Comparison of ENCODE assay signal across 8 cellular contexts in genomic region chr4:158170691-158171455, GRCh38. TPM values are rescaled to one million over a fixed set of nuclear protein-coding genes. Genes with fewer than 3 reads are reported as not detected.
DNase-seq lines count a peak whose midpoint lies in the region; ATAC-seq, FAIRE-seq and TF ChIP-seq lines count a peak whose summit lies in the region.

No MANE protein-coding gene starts in this region.

- no peak for TF ChIP-seq CTCF in RWPE1 (conservative IDR thresholded peaks at IDR 0.05; ENCODE audit: low read depth)
- peak; percentile 34 to 42 for TF ChIP-seq CTCF in fibroblast of lung (conservative IDR thresholded peaks at IDR 0.05 in 1 of 2, IDR thresholded peaks at IDR 0.05 in 1 of 2; ENCODE audit: low read depth in 1 of 2, low read length in 2 of 2)
- peak in 3 of 4 donors; percentile 18 to 23 (median 21) for TF ChIP-seq CTCF in pancreas (IDR thresholded peaks at IDR 0.05)

- H3K27ac ChIP-seq in RWPE1 (peak overlapping the region; percentile 29; the same call in 1 of the 2 replicates), fibroblast of lung (ENCODE audit: insufficient read depth, low read length) (peak overlapping the region; percentile 11), pancreas (peak overlapping the region in 2 of 4 donors; percentile 74 to 83)

- peak overlapping the region; percentile 37 to 70 (median 56) for H3K4me3 ChIP-seq in fibroblast of lung (replicated peaks in 1 of 4; ENCODE audit: control extremely low read depth in 1 of 4, insufficient read depth in 1 of 4, low read depth in 3 of 4, low read length in 4 of 4)
- peak overlapping the region; percentile 3 to 50 (median 21) for H3K4me3 ChIP-seq in pancreas

- FAIRE-seq in pancreas (lab: Jason Lieb, UNC), result no peak

- H3K4me1 ChIP-seq in fibroblast of lung (ENCODE audit: control insufficient read depth, extremely low read depth, insufficient read depth, low read length) (peaks cover 4% of the 10 kb centered on the region), pancreas (peaks cover 6 to 11% (median 9%) of the 10 kb centered on the region in 3 donors)

- 43 to 66% methylated on average over 32 to 38 of the region's 38 CpGs for WGBS in pancreas, 2 donors

- CTCF ChIA-PET in RWPE1 (lab: Yijun Ruan, JAX), result interaction anchor here (0.6 to 2.2 kb wide), 5 partner anchors 89 to 317 kb away, joined by 3 to 10 read pairs (median 3); no protein-coding TSS in a partner anchor

- peak overlapping the region; percentile 69 for H3K4me2 ChIP-seq in fibroblast of lung (ENCODE audit: extremely low read depth, insufficient read depth, low read length)

- H3K27me3 ChIP-seq in fibroblast of lung (ENCODE audit: control insufficient read depth, insufficient read depth, low read length), result no peaks in the 10 kb centered on the region
- no peaks in the 10 kb centered on the region for H3K27me3 ChIP-seq in pancreas

- POLR2A ChIA-PET in RWPE1 (lab: Yijun Ruan, JAX; ENCODE audit: low non-redundant PET), result no interaction called here

- DNase-seq in activated effector memory CD4-positive, alpha-beta T cell treated with anti-CD3 and anti-CD28 coated beads, Interleukin-2, amount 50 U/mL, for 16 hours, result peak; percentile 62
- no peak for DNase-seq in activated effector memory CD4-positive, alpha-beta T cell treated with Interleukin-2 at 50 U/mL for 16 hours
- DNase-seq in RWPE1 (ENCODE audit: low spot score) (peak; percentile 66), fibroblast of lung (ENCODE audit: low read depth in 2 of 2) (peak; percentile 22 to 34), pancreas (peak in 5 of 6 donors; percentile 16 to 74 (median 53)), NCI-H1417 (lab: John Stamatoyannopoulos, UW) (no peak), OCI-M1 (lab: John Stamatoyannopoulos, UW) (no peak)

- no peaks in the 10 kb centered on the region for H3K36me3 ChIP-seq in fibroblast of lung (ENCODE audit: control insufficient read depth, insufficient read depth, low read length)
- no peaks in the 10 kb centered on the region for H3K36me3 ChIP-seq in pancreas

- H3K79me2 ChIP-seq in fibroblast of lung (ENCODE audit: control insufficient read depth, insufficient read depth, low read length), result no peaks in the 10 kb centered on the region

- peak; percentile 12 to 61 (median 38) for ATAC-seq in pancreas
- no peak for ATAC-seq in GM21423 (IDR thresholded peaks at IDR 0.05; ENCODE audit: unreplicated experiment)

- peak overlapping the region; percentile 24 for H3K9ac ChIP-seq in fibroblast of lung (ENCODE audit: insufficient read depth, low read length)

- H3K9me3 ChIP-seq in fibroblast of lung (ENCODE audit: control insufficient read depth, insufficient read depth, low read depth, low read length) (no peaks in the 10 kb centered on the region), pancreas (no peaks in the 10 kb centered on the region)

- peak overlapping the region; percentile 63 for H2AFZ ChIP-seq in fibroblast of lung (ENCODE audit: low read length)

- intact Hi-C loops in pancreas (cut with DNase I), result loop anchor here in 2 of 3 donors (5.0 kb wide), 2 partner anchors 179 to 184 kb away; no protein-coding TSS in a partner anchor

- no peaks in the 10 kb centered on the region for H4K20me1 ChIP-seq in fibroblast of lung (ENCODE audit: control insufficient read depth, extremely low read depth, insufficient read depth, low read length)

RNA-seq across cellular contexts. Expression of gene GASK1B, which starts 2.0 kb away (rescaled TPM):
- total RNA-seq in fibroblast of lung (18.2 and 23.6 TPM in 2 replicates), pancreas (10 to 100 TPM in 3 of 6 donors, 1 to 10 TPM in 3; 1.4 to 27.7 (median 7.7) TPM)
- polyA plus RNA-seq in fibroblast of lung (17.4 and 51.6 TPM in 2 replicates), pancreas (1 to 10 TPM; 2.4 to 3.0 TPM)
- polyA plus RNA-seq in fibroblast of lung (2012), result 11.4 and 29.7 TPM in 2 replicates
- polyA minus RNA-seq in fibroblast of lung (ENCODE audit: low replicate concordance), result 5.2 and 16.7 TPM in 2 replicates

RNA-seq across cellular contexts. Expression of gene TMEM144, which starts 39.4 kb away (rescaled TPM):
- total RNA-seq in fibroblast of lung (2.3 and 4.6 TPM in 2 replicates), pancreas (10 to 100 TPM in 2 of 6 donors, 1 to 10 TPM in 4; 5.1 to 10.1 (median 8.6) TPM)
- polyA plus RNA-seq in fibroblast of lung (1.3 and 1.5 TPM in 2 replicates), pancreas (1 to 10 TPM; 2.4 to 3.1 TPM)
- polyA plus RNA-seq in fibroblast of lung (2012), result 1.1 and 1.2 TPM in 2 replicates
- 3.0 TPM in 1 of 2 replicates, not detected in the other for polyA minus RNA-seq in fibroblast of lung (ENCODE audit: low replicate concordance)

Comparison
In these comparisons a context has a peak if more than half of its experiments do, and no peak if none do; other contexts are left out.
1. DNase-seq: peak in activated effector memory CD4-positive, alpha-beta T cell treated with anti-CD3 and anti-CD28 coated beads, Interleukin-2, amount 50 U/mL, for 16 hours (single experiment), RWPE1 (single experiment), fibroblast of lung (2 of 2) and pancreas (5 of 6); none in activated effector memory CD4-positive, alpha-beta T cell treated with Interleukin-2 at 50 U/mL for 16 hours (single experiment), NCI-H1417 (0 of 3) and OCI-M1 (single experiment).